ENCODE assay signal across 1 cellular context in the genomic region with DNA sequence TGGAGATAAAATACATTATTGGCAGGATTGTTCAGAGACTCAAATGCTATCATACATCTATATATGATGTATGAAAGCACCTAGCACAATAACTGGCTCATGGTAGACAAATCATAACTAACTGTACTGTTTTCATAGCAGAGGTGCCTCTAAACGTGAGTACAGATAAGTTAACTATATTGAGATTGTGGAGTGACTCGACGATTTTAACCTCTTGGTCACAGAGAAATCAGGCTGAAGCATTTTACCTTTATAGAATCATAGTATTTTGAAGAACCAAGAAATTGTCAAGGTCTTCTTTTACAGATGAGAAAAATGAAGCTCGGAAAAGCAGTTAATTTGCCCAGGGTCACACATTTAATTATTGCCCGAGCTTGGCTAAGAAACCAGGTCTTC.
TF ChIP-seq lines count a peak whose summit lies in the region.

No MANE protein-coding gene starts in this region.

TF ChIP-seq in endothelial cell of umbilical vein, 7 proteins besides CTCF, POLR2A, EP300 and RAD21 (continued from another document):
- TF ChIP-seq POLR2AphosphoS5 (IDR thresholded peaks at IDR 0.05; ENCODE audit: insufficient read depth, low read depth, low read length) (no peak), MYC (IDR thresholded peaks at IDR 0.05; ENCODE audit: low read depth, low read length) (no peak)
- TF ChIP-seq, protein P1, sequence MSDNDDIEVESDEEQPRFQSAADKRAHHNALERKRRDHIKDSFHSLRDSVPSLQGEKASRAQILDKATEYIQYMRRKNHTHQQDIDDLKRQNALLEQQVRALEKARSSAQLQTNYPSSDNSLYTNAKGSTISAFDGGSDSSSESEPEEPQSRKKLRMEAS (IDR thresholded peaks at IDR 0.05; ENCODE audit: insufficient read depth, insufficient read length), result no peak
